8 cellular contexts compared by ENCODE assay signal in the genomic region with DNA sequence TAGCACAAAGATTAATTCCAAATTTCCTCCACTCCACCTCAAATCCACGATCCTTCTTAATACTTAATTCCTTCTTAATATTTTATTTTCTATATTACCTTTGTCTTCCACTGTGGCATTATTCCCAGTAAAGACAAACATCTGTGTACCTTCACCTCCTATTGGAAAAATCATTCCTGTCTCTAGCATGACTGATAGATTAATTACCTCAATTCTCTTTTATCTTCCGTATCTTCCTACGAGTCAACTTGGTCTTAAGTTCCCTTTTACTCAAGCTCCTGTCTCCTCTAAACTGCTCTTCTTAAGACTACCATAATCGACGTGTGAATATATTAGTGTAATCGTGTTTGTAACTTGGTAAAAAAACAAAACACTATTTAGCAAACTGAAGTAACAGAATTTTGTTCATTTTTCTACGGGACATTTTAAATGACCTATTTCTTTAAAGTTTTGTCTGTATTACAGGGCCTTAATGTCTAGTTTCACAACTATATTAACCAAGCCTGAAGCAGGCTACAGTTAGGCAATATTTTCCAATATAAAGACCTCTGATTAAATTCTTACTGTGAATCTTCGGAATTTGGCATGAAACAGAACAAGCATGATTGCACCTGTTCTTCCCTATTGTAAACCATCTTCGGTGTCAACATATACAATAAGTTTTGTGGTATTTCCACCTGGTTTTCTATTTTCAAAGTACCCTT. TPM values are rescaled to one million over a fixed set of nuclear protein-coding genes. Genes with fewer than 3 reads are reported as not detected.
DNase-seq lines count a peak whose midpoint lies in the region; ATAC-seq, FAIRE-seq and TF ChIP-seq lines count a peak whose summit lies in the region.

No MANE protein-coding gene starts in this region.

- H3K4me1 ChIP-seq in HUES64 (ENCODE audit: insufficient read depth, low read length) = peaks cover 14% of the 10 kb centered on the region; the same call in 1 of the 2 replicates
- H3K4me1 ChIP-seq in astrocyte (ENCODE audit: insufficient read depth, low read length) = peaks cover 7% of the 10 kb centered on the region
- H3K4me1 ChIP-seq in vagina = peaks cover 45% of the 10 kb centered on the region

- peaks cover 35% of the 10 kb centered on the region for H4K20me1 ChIP-seq in astrocyte (ENCODE audit: insufficient read depth, low read length)

- CTCF ChIA-PET in AG04450 (lab: Charles Lee) = no interaction called here

- no peak for TF ChIP-seq CTCF in AG04450 (IDR thresholded peaks at IDR 0.05; ENCODE audit: low read depth, low read length)
- no peak for TF ChIP-seq CTCF in astrocyte (IDR thresholded peaks at IDR 0.05; ENCODE audit: insufficient read depth, low read depth, low read length)
- TF ChIP-seq CTCF in vagina (IDR thresholded peaks at IDR 0.05) = no peak

- peak overlapping the region; percentile 84 for H3K27ac Mint-ChIP-seq in astrocyte (ENCODE audit: unreplicated experiment)

- H3K4me3 ChIP-seq in AG04450 (ENCODE audit: low read depth, low read length) (peak overlapping the region; percentile 89), HUES64 (ENCODE audit: low read length) (peak overlapping the region; percentile 95), astrocyte (ENCODE audit: insufficient read depth, low read depth, low read length) (peak overlapping the region; percentile 80), vagina (peak overlapping the region; percentile 64 to 74)

- H3K36me3 ChIP-seq in HUES64 (ENCODE audit: insufficient read depth, low read length) (peaks cover 13% of the 10 kb centered on the region), astrocyte (ENCODE audit: insufficient read depth, low read length) (no peaks in the 10 kb centered on the region), vagina (no peaks in the 10 kb centered on the region)

- H3K27ac ChIP-seq in AG04450 (ENCODE audit: low read depth, low read length) (no peak overlapping the region), HUES64 (ENCODE audit: low read depth, low read length) (peak overlapping the region; percentile 90), astrocyte (ENCODE audit: low read depth, low read length) (peak overlapping the region; percentile 82), vagina (peak overlapping the region; percentile 82)

- 71% methylated on average over 6 of the region's 9 CpGs for whole genome bisulfite sequencing in HUES64

- no peak for ATAC-seq in GM21576 (IDR thresholded peaks at IDR 0.05; ENCODE audit: unreplicated experiment)
- no peak for ATAC-seq in GM19395 (IDR thresholded peaks at IDR 0.05; ENCODE audit: unreplicated experiment)

- H2AFZ ChIP-seq in astrocyte (ENCODE audit: low read depth, low read length) = peak overlapping the region; percentile 65

- FAIRE-seq in astrocyte (lab: Jason Lieb, UNC) = no peak

- H3K4me2 ChIP-seq in astrocyte (ENCODE audit: low read length) = peak overlapping the region; percentile 85

- no peaks in the 10 kb centered on the region; the same call in 1 of the 2 replicates for H3K9me3 ChIP-seq in AG04450 (ENCODE audit: control insufficient read depth, insufficient read depth, low read length)
- H3K9me3 ChIP-seq in HUES64 (ENCODE audit: insufficient read depth, low read depth, low read length) = peaks cover 4% of the 10 kb centered on the region
- H3K9me3 ChIP-seq in astrocyte (ENCODE audit: insufficient read depth, low read depth, low read length) = no peaks in the 10 kb centered on the region
- no peaks in the 10 kb centered on the region for H3K9me3 ChIP-seq in vagina

- H3K27me3 ChIP-seq in AG04450 (ENCODE audit: control insufficient read depth, insufficient read depth, low read length) (no peaks in the 10 kb centered on the region), HUES64 (ENCODE audit: insufficient read depth, low read length) (no peaks in the 10 kb centered on the region), astrocyte (ENCODE audit: insufficient read depth, low read length) (no peaks in the 10 kb centered on the region), vagina (no peaks in the 10 kb centered on the region)

- no peaks in the 10 kb centered on the region for H3K27me3 Mint-ChIP-seq in astrocyte (ENCODE audit: low read depth, unreplicated experiment)

- TF ChIP-seq POLR2A in vagina (IDR thresholded peaks at IDR 0.05) = no peak

- H3K9ac ChIP-seq in HUES64 (ENCODE audit: low read depth, low read length) = peak overlapping the region; percentile 96; the same call in 1 of the 2 replicates
- H3K9ac ChIP-seq in astrocyte (ENCODE audit: low read length) = peak overlapping the region; percentile 97

- POLR2A ChIA-PET in AG04450 (lab: Yijun Ruan, JAX) = no interaction called here

- intact Hi-C loops in vagina (cut with DNase I) = no loop called here

- H3K4me3 Mint-ChIP-seq in astrocyte (ENCODE audit: unreplicated experiment) = peak overlapping the region; percentile 92

- no peaks in the 10 kb centered on the region for H3K36me3 Mint-ChIP-seq in astrocyte (ENCODE audit: low read depth, unreplicated experiment)

- H3K79me2 ChIP-seq in astrocyte (ENCODE audit: insufficient read depth, low read length) = peaks cover 38% of the 10 kb centered on the region

- peaks cover 10% of the 10 kb centered on the region for H3K4me1 Mint-ChIP-seq in astrocyte (ENCODE audit: low read depth, unreplicated experiment)

- DNase-seq in AG04450 (ENCODE audit: low read depth, low spot score) = no peak
- no peak for DNase-seq in astrocyte (ENCODE audit: low read depth)
- peak; percentile 15 for DNase-seq in medulla oblongata (ENCODE audit: extremely low spot score)
- DNase-seq in vagina (ENCODE audit: extremely low spot score in 2 of 2) = no peak
- DNase-seq in LoVo (ENCODE audit: low spot score) = no peak

- H3K9me3 Mint-ChIP-seq in astrocyte (ENCODE audit: unreplicated experiment) = peaks cover 6% of the 10 kb centered on the region

RNA-seq across cellular contexts. Expression of a gene that starts 1.1 kb away (rescaled TPM):
- polyA plus RNA-seq in AG04450 (2011; rRNA removed) = 11.6 and 14.1 TPM in 2 replicates
- 25.3 and 26.6 TPM in 2 replicates for polyA minus RNA-seq in AG04450 (2011; rRNA and poly(A)+ RNA removed)
- 7.7 TPM for polyA plus RNA-seq in HUES64 (2013, experiment 1 of 2)
- polyA plus RNA-seq in HUES64 (2013, experiment 2 of 2) = 8.4 TPM
- total RNA-seq in astrocyte (20.3 and 21.2 TPM in 2 replicates), vagina (14.7 TPM)
